1 cellular context compared by ENCODE assay signal in genomic region chr16:85535352-85536072, GRCh38.
TF ChIP-seq lines count a peak whose summit lies in the region.

No MANE protein-coding gene starts in this region.

TF ChIP-seq in K562, 482 proteins besides CTCF, POLR2A, EP300 and RAD21 (continued from another document):
- no peak for TF ChIP-seq FIP1L1 (IDR thresholded peaks at IDR 0.05; ENCODE audit: low read depth, low read length, poor library complexity, severe bottlenecking)
- peak; percentile 90 for TF ChIP-seq ZBTB2 (IDR thresholded peaks at IDR 0.05)
